ENCODE assay signal across 26 cellular contexts in the genomic region with DNA sequence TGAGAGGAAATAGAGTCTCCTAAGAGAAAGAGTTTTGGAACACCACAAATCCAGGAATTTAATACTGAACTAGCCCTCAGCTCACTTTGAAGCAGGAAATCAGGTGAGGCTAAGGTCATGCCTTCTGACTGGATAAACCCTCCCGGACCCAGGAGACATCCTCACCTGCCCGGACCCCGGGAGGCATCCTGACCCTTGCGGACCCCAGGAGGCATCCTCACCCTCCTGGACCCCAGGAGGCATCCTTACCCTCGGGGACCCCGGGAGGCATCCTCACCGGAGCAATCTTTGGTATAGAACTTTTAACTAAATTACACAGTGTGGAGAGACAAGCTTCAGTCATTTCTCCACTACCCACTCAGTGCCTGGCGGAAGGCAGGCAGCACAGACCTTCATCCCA. TPM values are rescaled to one million over a fixed set of nuclear protein-coding genes. Genes with fewer than 3 reads are reported as not detected.
DNase-seq lines count a peak whose midpoint lies in the region; ATAC-seq and TF ChIP-seq lines count a peak whose summit lies in the region.
"Had no signal": no experiment of that assay in that cellular context is flagged by ENCODE, and none has a peak within 500 bp of the region (broad histone marks: within the 10 kb centered on the region; RNA-seq: fewer than 3 reads in every experiment).

No MANE protein-coding gene starts in this region.

- H3K27ac Mint-ChIP-seq in MCF 10A (ENCODE audit: low read depth, unreplicated experiment) (no peak overlapping the region), endothelial cell (ENCODE audit: unreplicated experiment) (peak overlapping the region; percentile 98)
- H3K27ac Mint-ChIP-seq in naive thymus-derived CD8-positive, alpha-beta T cell: peak overlapping the region in 1 of 10 donors; percentile 63
- H3K27ac Mint-ChIP-seq: activated T-cell treated with anti-CD3 and anti-CD28 coated beads, Interleukin-2, amount 50 U/mL, for 72 hours; T-helper 17 cell had no signal

- no peak for TF ChIP-seq POLR2A in breast epithelium (IDR thresholded peaks at IDR 0.05)
- no peak for TF ChIP-seq POLR2A in thyroid gland (IDR thresholded peaks at IDR 0.05)

- no peaks in the 10 kb centered on the region for H3K4me1 ChIP-seq in breast epithelium
- H3K4me1 ChIP-seq in mesodermal cell (ENCODE audit: control insufficient read depth, insufficient read depth, low read length, poor library complexity, severe bottlenecking): peaks cover 12% of the 10 kb centered on the region
- peaks cover 9 to 19% of the 10 kb centered on the region in 2 donors for H3K4me1 ChIP-seq in thyroid gland

- CTCF ChIA-PET in MCF 10A (lab: Yijun Ruan, JAX): interaction anchor here (0.6 to 1.0 kb wide), 3 partner anchors 11 to 138 kb away, joined by 3 to 4 read pairs (median 3); no protein-coding TSS in a partner anchor

- no TSS peak for BruUV-seq in MCF 10A (replicated peaks; lab: Mats Ljungman, UMichigan)

- H3K4me1 Mint-ChIP-seq in MCF 10A (ENCODE audit: insufficient read depth, unreplicated experiment) (peaks cover 20% of the 10 kb centered on the region), endothelial cell (ENCODE audit: unreplicated experiment) (peaks cover 70% of the 10 kb centered on the region)
- peaks cover 11 to 15% (median 13%) of the 10 kb centered on the region in 4 donors for H3K4me1 Mint-ChIP-seq in naive thymus-derived CD8-positive, alpha-beta T cell

- POLR2A ChIA-PET in MCF 10A (lab: Yijun Ruan, JAX): interaction anchor here (0.7 kb wide), 1 partner anchor 11 kb away, joined by 3 read pairs; no protein-coding TSS in a partner anchor
- POLR2A ChIA-PET in naive thymus-derived CD8-positive, alpha-beta T cell (lab: Charles Lee): no interaction called here

- DNase-seq in breast epithelium (ENCODE audit: low spot score in 2 of 2) (no peak), MCF 10A (ENCODE audit: unreplicated experiment) (no peak), endothelial cell (ENCODE audit: low spot score) (no peak), thyroid gland (no peak), iPS-NIHi7 (ENCODE audit: extremely low spot score) (no peak), amygdala (lab: John Stamatoyannopoulos, UW) (no peak)
- DNase-seq in naive thymus-derived CD8-positive, alpha-beta T cell: no peak
- DNase-seq: activated CD4-positive, alpha-beta T cell treated with anti-CD3 and anti-CD28 coated beads, Interleukin-2, amount 50 U/mL, for 48 hours; activated naive CD4-positive, alpha-beta T cell; activated T-cell treated with anti-CD3 and anti-CD28 coated beads, Interleukin-2, amount 50 U/mL, for 72 hours; COR-L47; DMS53; HCEC 1CT; Karpas-422; NCI-H1417; NCI-H2081; PC-9; SHP77; stimulated activated CD4-positive, alpha-beta T cell treated with anti-CD3 and anti-CD28 coated beads, Interleukin-4, amount 100 ng/mL, for 1 hour; T-helper 17 cell; trophoblast cell had no signal

- no peaks in the 10 kb centered on the region for H3K36me3 Mint-ChIP-seq in MCF 10A (ENCODE audit: insufficient read depth, unreplicated experiment)
- H3K36me3 Mint-ChIP-seq in endothelial cell (ENCODE audit: low read depth, unreplicated experiment): peaks cover 11% of the 10 kb centered on the region
- H3K36me3 Mint-ChIP-seq in naive thymus-derived CD8-positive, alpha-beta T cell: no peaks in the 10 kb centered on the region

- TF ChIP-seq CTCF in breast epithelium (IDR thresholded peaks at IDR 0.05) (no peak), MCF 10A (IDR thresholded peaks at IDR 0.05; ENCODE audit: unreplicated experiment) (no peak), endothelial cell (IDR thresholded peaks at IDR 0.05; ENCODE audit: unreplicated experiment) (no peak), thyroid gland (IDR thresholded peaks at IDR 0.05) (no peak)

- ATAC-seq in naive thymus-derived CD8-positive, alpha-beta T cell: no peak
- ATAC-seq: activated CD4-positive, CD25-positive, alpha-beta regulatory T cell treated with anti-CD3 and anti-CD28 coated beads, Interleukin-2, amount 50 U/mL, for 24 hours; activated T-cell treated with anti-CD3 and anti-CD28 coated beads, Interleukin-2, amount 50 U/mL, for 72 hours; T-helper 17 cell had no signal

- no peaks in the 10 kb centered on the region for H3K9me3 Mint-ChIP-seq in MCF 10A (ENCODE audit: unreplicated experiment)
- no peaks in the 10 kb centered on the region for H3K9me3 Mint-ChIP-seq in endothelial cell (ENCODE audit: unreplicated experiment)
- H3K9me3 Mint-ChIP-seq in naive thymus-derived CD8-positive, alpha-beta T cell: no peaks in the 10 kb centered on the region
- H3K9me3 Mint-ChIP-seq: activated T-cell treated with anti-CD3 and anti-CD28 coated beads, Interleukin-2, amount 50 U/mL, for 72 hours had no signal

- H3K4me3 Mint-ChIP-seq in MCF 10A (ENCODE audit: unreplicated experiment) (no peak overlapping the region), endothelial cell (ENCODE audit: unreplicated experiment) (peak overlapping the region; percentile 62)
- no peak overlapping the region for H3K4me3 Mint-ChIP-seq in naive thymus-derived CD8-positive, alpha-beta T cell
- H3K4me3 Mint-ChIP-seq: activated T-cell treated with anti-CD3 and anti-CD28 coated beads, Interleukin-2, amount 50 U/mL, for 72 hours; T-helper 17 cell had no signal

- H3K27ac ChIP-seq in breast epithelium: peak overlapping the region; percentile 2 to 72
- H3K27ac ChIP-seq in mesodermal cell (ENCODE audit: low read depth, low read length, severe bottlenecking): peak overlapping the region; percentile 5
- peak overlapping the region; percentile 4 to 44 (median 37) for H3K27ac ChIP-seq in thyroid gland
- H3K27ac ChIP-seq: 22Rv1, neutrophil, PC-9 had no signal

- H3K27me3 ChIP-seq in breast epithelium (no peaks in the 10 kb centered on the region), thyroid gland (no peaks in the 10 kb centered on the region)

- H3K9me3 ChIP-seq in breast epithelium (no peaks in the 10 kb centered on the region), mesodermal cell (ENCODE audit: control insufficient read depth, low read length) (no peaks in the 10 kb centered on the region), thyroid gland (no peaks in the 10 kb centered on the region)
- H3K9me3 ChIP-seq: neutrophil had no signal

- H3K36me3 ChIP-seq in breast epithelium (no peaks in the 10 kb centered on the region), mesodermal cell (ENCODE audit: control insufficient read depth, insufficient read depth, low read length) (peaks cover 2% of the 10 kb centered on the region), thyroid gland (no peaks in the 10 kb centered on the region)
- H3K36me3 ChIP-seq: neutrophil had no signal

- intact Hi-C loops in breast epithelium (cut with DNase I; ENCODE audit: low total_unique reads): no loop called here
- intact Hi-C loops in MCF 10A (cut with micrococcal nuclease): no loop called here
- intact Hi-C loops in thyroid gland (cut with DNase I): no loop called here

- no peaks in the 10 kb centered on the region for H3K27me3 Mint-ChIP-seq in MCF 10A (ENCODE audit: insufficient read depth, unreplicated experiment)
- peaks cover 4% of the 10 kb centered on the region for H3K27me3 Mint-ChIP-seq in endothelial cell (ENCODE audit: unreplicated experiment)
- H3K27me3 Mint-ChIP-seq in naive thymus-derived CD8-positive, alpha-beta T cell: no peaks in the 10 kb centered on the region
- H3K27me3 Mint-ChIP-seq: progenitor cell of endocrine pancreas had no signal

- WGBS in mesodermal cell (ENCODE audit: insufficient coverage in 2 of 2), 2 experiments: 93 to 100% methylated on average over 1 to 4 of the region's 8 CpGs
- 79 to 84% methylated on average over 5 to 8 of the region's 8 CpGs for WGBS in thyroid gland, 2 donors

- H3K4me3 ChIP-seq in breast epithelium (no peak overlapping the region), mesodermal cell (ENCODE audit: extremely low read depth, insufficient read depth, low read length, poor library complexity, severe bottlenecking) (no peak overlapping the region), thyroid gland (replicated peaks in 1 of 3) (no peak overlapping the region)
- H3K4me3 ChIP-seq: PC-9 had no signal

RNA-seq across cellular contexts. Expression of a gene that starts 21.1 kb away (rescaled TPM):
- total RNA-seq in breast epithelium (10 to 100 TPM; 19.0 to 45.9 (median 43.2) TPM), MCF 10A (2022) (20.0 and 36.6 TPM in 2 replicates), endothelial cell (ENCODE audit: unreplicated experiment) (113 TPM), thyroid gland (100 to 1,000 TPM in 2 of 4 donors, 10 to 100 TPM in 2; 23.8 to 139 (median 106) TPM)
- 42.9 TPM for polyA plus RNA-seq in mesodermal cell (2013, experiment 1 of 2)
- polyA plus RNA-seq in mesodermal cell (2013, experiment 2 of 2): 38.1 TPM
- total RNA-seq in naive thymus-derived CD8-positive, alpha-beta T cell: 10 to 100 TPM; 34.6 to 39.7 TPM
- polyA plus RNA-seq in naive thymus-derived CD8-positive, alpha-beta T cell: 10 to 100 TPM in 1 of 3 donors, 1 to 10 TPM in 2; 3.4 to 10.3 (median 7.5) TPM
